ENCODE assay signal across 1 cellular context in the genomic region with DNA sequence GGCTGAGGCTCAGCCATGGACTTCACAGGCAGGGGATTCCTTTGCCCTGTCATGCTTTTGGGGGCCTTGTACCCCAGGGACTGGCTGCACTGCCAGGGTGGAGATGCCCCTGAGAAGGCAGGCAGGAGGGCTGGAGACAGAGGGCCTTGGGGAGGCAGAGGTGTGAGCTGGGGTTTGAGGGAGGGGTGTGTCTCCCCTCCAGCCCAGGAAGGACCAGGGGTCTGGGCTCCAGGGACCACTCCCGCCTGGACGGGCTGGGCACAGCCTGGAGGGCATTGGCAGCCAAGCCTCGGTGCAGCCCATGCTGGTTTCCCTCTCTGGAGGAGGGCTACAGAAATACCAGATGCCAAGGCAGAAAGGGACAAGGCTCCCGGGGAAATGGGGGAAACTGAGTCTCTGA.
TF ChIP-seq lines count a peak whose summit lies in the region.

No MANE protein-coding gene starts in this region.

TF ChIP-seq in HepG2, 621 proteins besides CTCF, POLR2A, EP300 and RAD21:
- no peak for TF ChIP-seq ZNF484 (CRISPR knock-in tag; IDR thresholded peaks at IDR 0.05; ENCODE audit: borderline replicate concordance, low read depth)
- TF ChIP-seq AGO2 (optimal IDR thresholded peaks at IDR 0.05; ENCODE audit: low read depth, low read length): peak; percentile 53
- no peak for TF ChIP-seq ZNF598 (CRISPR knock-in tag; IDR thresholded peaks at IDR 0.05; ENCODE audit: borderline replicate concordance)
- no peak for TF ChIP-seq ZSCAN25 (CRISPR knock-in tag; IDR thresholded peaks at IDR 0.05)
TF ChIP-seq in HepG2: peak in this region for 1.
